In the genomic region with DNA sequence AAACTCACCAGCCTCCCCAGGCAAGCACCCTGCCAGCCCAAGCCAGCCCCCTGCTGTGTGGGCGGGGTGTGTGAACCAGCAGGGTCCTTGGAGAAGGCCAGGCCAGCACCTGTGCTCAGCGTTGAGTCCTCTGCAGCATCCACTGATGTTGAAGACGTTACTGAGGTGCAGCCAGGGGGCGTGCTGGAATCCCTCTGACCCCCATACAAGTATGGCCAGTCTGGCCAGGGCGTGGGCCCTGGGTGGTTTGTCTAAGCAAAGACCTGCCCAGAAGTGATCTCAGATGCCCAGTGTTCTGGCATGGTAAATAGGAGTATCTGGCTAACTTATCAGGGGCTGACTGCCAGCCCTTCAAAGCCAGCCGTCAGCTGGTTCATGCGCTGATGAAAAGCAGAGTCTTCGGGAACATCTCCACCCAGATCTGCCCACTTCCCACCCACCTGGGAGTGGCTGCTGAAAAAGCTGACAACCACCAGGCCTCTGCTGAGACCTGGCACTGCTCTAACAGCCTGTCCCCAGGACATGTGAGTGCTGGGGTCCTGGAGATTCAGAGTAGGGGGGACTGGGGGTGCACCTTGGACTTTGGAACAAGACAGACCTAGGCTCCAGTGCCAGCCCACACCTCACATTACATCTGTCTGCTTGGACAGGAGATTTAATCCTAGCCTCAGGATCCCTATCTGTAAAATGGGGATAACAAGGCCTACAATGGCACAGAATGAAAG, we compare ENCODE assay signal across 1 cellular context.
TF ChIP-seq lines count a peak whose summit lies in the region.

No MANE protein-coding gene starts in this region.

TF ChIP-seq in IMR-90, 13 proteins besides CTCF, POLR2A, EP300 and RAD21 (continued from another document):
- TF ChIP-seq BHLHE40 (IDR thresholded peaks at IDR 0.05; ENCODE audit: low read depth, low read length) = no peak
